ENCODE assay signal across 32 cellular contexts in the genomic region with DNA sequence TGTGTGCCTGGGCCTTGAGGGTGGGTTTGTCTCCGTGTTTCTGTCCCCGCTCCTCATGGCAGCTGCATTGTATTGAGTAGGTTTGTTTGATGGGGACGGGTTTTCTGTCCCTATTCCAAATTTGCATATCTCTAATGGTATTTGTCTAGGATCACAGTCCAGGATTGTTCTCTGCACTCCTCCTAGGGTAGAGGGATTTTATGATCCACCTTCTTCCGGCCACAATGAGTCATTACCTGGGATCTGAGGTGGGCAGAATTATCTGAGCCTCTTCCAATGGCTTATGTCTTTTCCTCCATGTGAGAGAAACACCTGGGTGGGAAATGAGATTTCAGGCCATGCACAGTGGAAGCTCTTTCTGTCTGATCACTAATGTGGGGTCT. TPM values are rescaled to one million over a fixed set of nuclear protein-coding genes. Genes with fewer than 3 reads are reported as not detected.
"Had no signal": no experiment of that assay in that cellular context is flagged by ENCODE, and none has a peak within 500 bp of the region (broad histone marks: within the 10 kb centered on the region; RNA-seq: fewer than 3 reads in every experiment).

No MANE protein-coding gene starts in this region.

- DNase-seq: activated B cell treated with CpG ODN at 0.5 μM for 24 hours; activated CD4-positive, alpha-beta T cell treated with anti-CD3 and anti-CD28 coated beads, Interleukin-2, amount 50 U/mL, for 1 hour; activated CD8-positive, alpha-beta T cell treated with anti-CD3 and anti-CD28 coated beads for 36 hours; activated T-cell treated with anti-CD3 and anti-CD28 coated beads, Interleukin-2, amount 50 U/mL, for 48 hours; dermis blood vessel endothelial cell; effector CD4-positive, alpha-beta T cell; esophagus squamous epithelium; foreskin melanocyte; heart right ventricle; left ventricle myocardium inferior; naive B cell; nephron progenitor cell; ovary; retina; stimulated activated CD4-positive, alpha-beta T cell treated with anti-CD3 and anti-CD28 coated beads, Interleukin-1b, Interleukin-23, amount 100 ng/mL, for 48 hours; stimulated activated CD4-positive, alpha-beta T cell treated with anti-CD3 and anti-CD28 coated beads, Interleukin-4, amount 100 ng/mL, for 4 hours; stimulated activated CD8-positive, alpha-beta memory T cell treated with anti-CD3 and anti-CD28 coated beads, Interleukin-4, amount 100 ng/mL, for 48 hours; T-helper 17 cell; tibial artery; upper lobe of right lung had no signal

- H3K4me3 ChIP-seq: esophagus squamous epithelium, heart right ventricle, left ventricle myocardium inferior, lung, ovary, sigmoid colon, smooth muscle cell, stomach, suprapubic skin, tibial artery, upper lobe of right lung had no signal

- FAIRE-seq: bronchial epithelial cell, islet of Langerhans had no signal

- H3K9me3 ChIP-seq: esophagus squamous epithelium, left ventricle myocardium inferior, neutrophil, ovary, sigmoid colon, suprapubic skin, tibial artery, upper lobe of right lung had no signal

- H3K4me1 ChIP-seq: esophagus squamous epithelium, left ventricle myocardium inferior, sigmoid colon, suprapubic skin, tibial artery, upper lobe of right lung had no signal

- H3K27ac ChIP-seq: epithelial cell of prostate, esophagus squamous epithelium, heart right ventricle, left ventricle myocardium inferior, ovary, sigmoid colon, stomach, suprapubic skin, tibial artery, upper lobe of right lung had no signal

- H3K4me2 ChIP-seq: smooth muscle cell had no signal

- H3K36me3 ChIP-seq: esophagus squamous epithelium, left ventricle myocardium inferior, ovary, sigmoid colon, stomach, suprapubic skin, tibial artery, upper lobe of right lung had no signal

- H3K27me3 ChIP-seq: neutrophil, ovary, upper lobe of right lung had no signal

RNA-seq across cellular contexts. Expression of gene LILRB3, which starts 9.7 kb away (rescaled TPM):
- total RNA-seq: activated CD8-positive, alpha-beta T cell treated with anti-CD3 and anti-CD28 coated beads for 36 hours; bronchial epithelial cell; dermis blood vessel endothelial cell; glomerular endothelial cell; smooth muscle cell had no signal

RNA-seq across cellular contexts. Expression of gene LILRA6, which starts 10.0 kb away (rescaled TPM):
- total RNA-seq: activated B cell treated with CpG ODN at 0.5 μM for 24 hours; activated CD8-positive, alpha-beta T cell treated with anti-CD3 and anti-CD28 coated beads for 36 hours; activated T-helper 2 cell treated with anti-CD3 and anti-CD28 coated beads, Interferon-gamma antibody, Interleukin-2, Interleukin-4, amounts not matched to agents 10 μg/mL and 5 μg/mL and 100 μg/mL, durations not matched to agents 14 hours and 24 hours and 36 hours; bronchial epithelial cell; dermis blood vessel endothelial cell; glomerular endothelial cell; progenitor cell of endocrine pancreas; smooth muscle cell had no signal

RNA-seq across cellular contexts. Expression of gene LILRB5, which starts 24.5 kb away (rescaled TPM):
- total RNA-seq: activated CD8-positive, alpha-beta T cell treated with anti-CD3 and anti-CD28 coated beads for 36 hours; bronchial epithelial cell; dermis blood vessel endothelial cell; glomerular endothelial cell; progenitor cell of endocrine pancreas; smooth muscle cell had no signal
